8 cellular contexts compared by ENCODE assay signal in genomic region chr18:48161201-48161910, GRCh38.
DNase-seq lines count a peak whose midpoint lies in the region; ATAC-seq and TF ChIP-seq lines count a peak whose summit lies in the region.

No MANE protein-coding gene starts in this region.

- peak overlapping the region; percentile 77 for H3K4me2 ChIP-seq in KMS-11

- in situ Hi-C loops in transverse colon (cut with MboI; ENCODE audit: low pct_ligation_motif_present in 1 of 4, low pct_unique_long_range_greater_than_20kb in 1 of 4, low sequenced_read_pairs in 3 of 4) = no loop called here

- peak overlapping the region; percentile 43; the same call in 1 of the 2 replicates for H3K9ac ChIP-seq in KMS-11

- no peak for TF ChIP-seq EP300 in transverse colon (IDR thresholded peaks at IDR 0.05; ENCODE audit: low read depth)

- TF ChIP-seq CTCF in KMS-11 (conservative IDR thresholded peaks at IDR 0.05; ENCODE audit: low read depth, low read length) (no peak), heart right ventricle (IDR thresholded peaks at IDR 0.05) (no peak), transverse colon (IDR thresholded peaks at IDR 0.05) (no peak)

- H3K4me3 ChIP-seq in KMS-11 (IDR thresholded peaks at IDR 0.05; ENCODE audit: insufficient read depth, low read depth, low read length) = no peak overlapping the region
- peak overlapping the region; percentile 63 to 87 (median 67) for H3K4me3 ChIP-seq in heart right ventricle
- H3K4me3 ChIP-seq in transverse colon = peak overlapping the region; percentile 28 to 60 (median 52)

- H3K27me3 ChIP-seq in KMS-11 (ENCODE audit: insufficient read depth, low read depth) (no peaks in the 10 kb centered on the region), heart right ventricle (no peaks in the 10 kb centered on the region), transverse colon (no peaks in the 10 kb centered on the region)

- H3K4me1 ChIP-seq in KMS-11 (ENCODE audit: low read depth, poor library complexity, severe bottlenecking) (peaks cover 7% of the 10 kb centered on the region), heart right ventricle (peaks cover 6 to 47% (median 27%) of the 10 kb centered on the region in 9 donors), transverse colon (peaks cover 15 to 45% (median 31%) of the 10 kb centered on the region in 4 donors)

- H2AFZ ChIP-seq in KMS-11 (ENCODE audit: low read depth) = peak overlapping the region; percentile 97

- intact Hi-C loops in heart right ventricle (cut with DNase I) = loop anchor here in 4 of 10 donors (5.0 to 10.0 kb wide), 4 partner anchors 237 to 283 kb away; partner anchors contain the start of gene ZBTB7C (in 3 of the 4)
- intact Hi-C loops in posterior cingulate gyrus (cut with DNase I) = no loop called here
- intact Hi-C loops in transverse colon (cut with DNase I; ENCODE audit: low total_unique reads) = loop anchor here (10.0 kb wide), 1 partner anchor 253 kb away; no protein-coding TSS in a partner anchor

- no peaks in the 10 kb centered on the region for H4K20me1 ChIP-seq in KMS-11 (ENCODE audit: insufficient read depth)

- peak; percentile 87 for TF ChIP-seq POLR2A in transverse colon (IDR thresholded peaks at IDR 0.05)

- H3K9me3 ChIP-seq in heart right ventricle (no peaks in the 10 kb centered on the region), transverse colon (no peaks in the 10 kb centered on the region)

- DNase-seq in COLO668 (lab: John Stamatoyannopoulos, UW; ENCODE audit: unreplicated experiment) (peak; percentile 83), T-helper 1 cell (peak; percentile 29 to 60 (median 38)), amniotic epithelial cell (ENCODE audit: low read depth) (peak; percentile 94), heart right ventricle (peak; percentile 86 to 88), posterior cingulate gyrus (peak; percentile 67 to 97 (median 83)), transverse colon (peak; percentile 91)

- 1 to 2% methylated on average over 28 to 51 of the region's 53 CpGs for WGBS in heart right ventricle, 2 donors
- WGBS in transverse colon (ENCODE audit: low coverage in 1 of 2), 2 donors = 2 to 15% methylated on average over 11 to 28 of the region's 53 CpGs

- peak; percentile 62 for ATAC-seq in GM21528 (IDR thresholded peaks at IDR 0.05; ENCODE audit: low FRiP score, unreplicated experiment)
- peak; percentile 94 to 97 (median 96) for ATAC-seq in heart right ventricle

- no peak overlapping the region for H3K27ac ChIP-seq in KMS-11
- H3K27ac ChIP-seq in heart right ventricle = peak overlapping the region; percentile 31 to 95 (median 90)
- peak overlapping the region; percentile 88 to 93 (median 92) for H3K27ac ChIP-seq in transverse colon

- no peaks in the 10 kb centered on the region for H3K79me2 ChIP-seq in KMS-11 (ENCODE audit: insufficient read depth, low read depth)

- H3K36me3 ChIP-seq in KMS-11 (ENCODE audit: insufficient read depth) = no peaks in the 10 kb centered on the region
- no peaks in the 10 kb centered on the region for H3K36me3 ChIP-seq in heart right ventricle
- no peaks in the 10 kb centered on the region for H3K36me3 ChIP-seq in transverse colon

Comparison
In these comparisons a context has a peak if more than half of its experiments do, and no peak if none do; other contexts are left out.
1. DNase-seq: peak in every context shown above with its lines; median percentile 94 in amniotic epithelial cell; 91 in transverse colon; 87 in heart right ventricle; 83 in COLO668; 83 in posterior cingulate gyrus; 38 in T-helper 1 cell.